15 cellular contexts compared by ENCODE assay signal in genomic region chr3:32500225-32500624, GRCh38. TPM values are rescaled to one million over a fixed set of nuclear protein-coding genes. Genes with fewer than 3 reads are reported as not detected.
DNase-seq lines count a peak whose midpoint lies in the region; ATAC-seq and TF ChIP-seq lines count a peak whose summit lies in the region.
"Had no signal": no experiment of that assay in that cellular context is flagged by ENCODE, and none has a peak within 500 bp of the region (broad histone marks: within the 10 kb centered on the region; RNA-seq: fewer than 3 reads in every experiment).

No MANE protein-coding gene starts in this region.

- no peak overlapping the region for H3K27ac ChIP-seq in endodermal cell (ENCODE audit: low read depth, low read length)
- H3K27ac ChIP-seq in SJCRH30: no peak overlapping the region
- H3K27ac ChIP-seq in coronary artery: no peak overlapping the region
- H3K27ac ChIP-seq: colonic mucosa had no signal

- peaks cover 13% of the 10 kb centered on the region for H3K36me3 Mint-ChIP-seq in activated CD4-positive, alpha-beta T cell treated with anti-CD3 and anti-CD28 coated beads for 36 hours (ENCODE audit: low read depth)
- H3K36me3 Mint-ChIP-seq in endodermal cell (ENCODE audit: low read depth): peaks cover 9% of the 10 kb centered on the region
- peaks cover 9% of the 10 kb centered on the region for H3K36me3 Mint-ChIP-seq in osteocyte (ENCODE audit: unreplicated experiment)

- H3K27me3 ChIP-seq in endodermal cell (ENCODE audit: control insufficient read depth, insufficient read depth, low read length, poor library complexity, severe bottlenecking) (no peaks in the 10 kb centered on the region), SJCRH30 (no peaks in the 10 kb centered on the region)
- H3K27me3 ChIP-seq: colonic mucosa, transverse colon had no signal

- 82% methylated on average over 1 of the region's 2 CpGs; no CpG with 5 or more reads in 1 of the 2 experiments for WGBS in endodermal cell (ENCODE audit: insufficient coverage in 1 of 2, insufficient read length in 1 of 2), 2 experiments

- POLR2A ChIA-PET in activated CD4-positive, alpha-beta T cell treated with anti-CD3 and anti-CD28 coated beads for 36 hours (lab: Charles Lee): no interaction called here

- TF ChIP-seq CTCF in endodermal cell (conservative IDR thresholded peaks at IDR 0.05): no peak
- TF ChIP-seq CTCF in osteocyte (IDR thresholded peaks at IDR 0.05): no peak
- no peak for TF ChIP-seq CTCF in coronary artery (IDR thresholded peaks at IDR 0.05)

- H3K27ac Mint-ChIP-seq in activated CD4-positive, alpha-beta T cell treated with anti-CD3 and anti-CD28 coated beads for 36 hours: peak overlapping the region; percentile 25
- H3K27ac Mint-ChIP-seq in endodermal cell (no peak overlapping the region), osteocyte (ENCODE audit: unreplicated experiment) (no peak overlapping the region)
- H3K27ac Mint-ChIP-seq: activated naive CD4-positive, alpha-beta T cell treated with anti-CD3 and anti-CD28 coated beads for 36 hours had no signal

- H3K4me1 ChIP-seq in endodermal cell (ENCODE audit: control insufficient read depth, insufficient read depth, low read length): peaks cover 8% of the 10 kb centered on the region
- no peaks in the 10 kb centered on the region for H3K4me1 ChIP-seq in SJCRH30

- H3K9me3 Mint-ChIP-seq in activated CD4-positive, alpha-beta T cell treated with anti-CD3 and anti-CD28 coated beads for 36 hours (ENCODE audit: low read depth): no peaks in the 10 kb centered on the region
- H3K9me3 Mint-ChIP-seq in endodermal cell (no peaks in the 10 kb centered on the region), osteocyte (ENCODE audit: unreplicated experiment) (no peaks in the 10 kb centered on the region)
- H3K9me3 Mint-ChIP-seq: activated naive CD4-positive, alpha-beta T cell treated with anti-CD3 and anti-CD28 coated beads for 36 hours had no signal

- ATAC-seq in activated CD4-positive, alpha-beta T cell treated with anti-CD3 and anti-CD28 coated beads for 36 hours: no peak
- ATAC-seq: activated CD4-positive, CD25-positive, alpha-beta regulatory T cell treated with anti-CD3 and anti-CD28 coated beads, Interleukin-2, amount 50 U/mL, for 24 hours had no signal

- peak overlapping the region; percentile 86 for H3K4me3 Mint-ChIP-seq in activated CD4-positive, alpha-beta T cell treated with anti-CD3 and anti-CD28 coated beads for 36 hours
- H3K4me3 Mint-ChIP-seq in endodermal cell: no peak overlapping the region
- peak overlapping the region; percentile 94 for H3K4me3 Mint-ChIP-seq in osteocyte (ENCODE audit: unreplicated experiment)

- no peak overlapping the region for H3K9ac ChIP-seq in endodermal cell (ENCODE audit: extremely low read depth, low read length, poor library complexity, severe bottlenecking)

- CTCF ChIA-PET in activated CD4-positive, alpha-beta T cell treated with anti-CD3 and anti-CD28 coated beads for 36 hours (lab: Charles Lee): interaction anchor here (1.6 kb wide), 1 partner anchor 10 kb away, joined by 9 read pairs; no protein-coding TSS in a partner anchor

- no peaks in the 10 kb centered on the region for H3K27me3 Mint-ChIP-seq in activated CD4-positive, alpha-beta T cell treated with anti-CD3 and anti-CD28 coated beads for 36 hours
- H3K27me3 Mint-ChIP-seq in endodermal cell (ENCODE audit: insufficient read depth) (no peaks in the 10 kb centered on the region), osteocyte (ENCODE audit: unreplicated experiment) (no peaks in the 10 kb centered on the region)

- peaks cover 43% of the 10 kb centered on the region for H3K4me1 Mint-ChIP-seq in activated CD4-positive, alpha-beta T cell treated with anti-CD3 and anti-CD28 coated beads for 36 hours
- H3K4me1 Mint-ChIP-seq in endodermal cell: peaks cover 27% of the 10 kb centered on the region
- H3K4me1 Mint-ChIP-seq in osteocyte (ENCODE audit: unreplicated experiment): peaks cover 30% of the 10 kb centered on the region

- intact Hi-C loops in activated CD4-positive, alpha-beta T cell treated with anti-CD3 and anti-CD28 coated beads for 36 hours (cut with DNase I, micrococcal nuclease): no loop called here

- H3K9me3 ChIP-seq in endodermal cell (ENCODE audit: control insufficient read depth, low read length) (no peaks in the 10 kb centered on the region), SJCRH30 (replicated peaks) (no peaks in the 10 kb centered on the region)
- H3K9me3 ChIP-seq: colonic mucosa, transverse colon had no signal

- H3K36me3 ChIP-seq in endodermal cell (ENCODE audit: control insufficient read depth, insufficient read depth, low read length): no peaks in the 10 kb centered on the region
- H3K36me3 ChIP-seq in SJCRH30: no peaks in the 10 kb centered on the region
- H3K36me3 ChIP-seq: colonic mucosa, transverse colon had no signal

- H3K4me3 ChIP-seq in endodermal cell (ENCODE audit: low read length) (peak overlapping the region; percentile 10), SJCRH30 (no peak overlapping the region), coronary artery (no peak overlapping the region)
- H3K4me3 ChIP-seq: colonic mucosa had no signal

- DNase-seq in activated CD4-positive, alpha-beta T cell treated with anti-CD3 and anti-CD28 coated beads for 36 hours: no peak
- DNase-seq in activated CD4-positive, alpha-beta T cell treated with anti-CD3 and anti-CD28 coated beads for 48 hours: no peak
- DNase-seq in OCI-M1 (lab: John Stamatoyannopoulos, UW) (peak; percentile 24), endodermal cell (no peak), osteocyte (ENCODE audit: extremely low spot score, unreplicated experiment) (no peak), SJCRH30 (no peak), coronary artery (ENCODE audit: low spot score) (no peak), NCI-H128 (lab: John Stamatoyannopoulos, UW; ENCODE audit: unreplicated experiment) (no peak)
- DNase-seq: activated naive CD4-positive, alpha-beta T cell treated with anti-CD3 and anti-CD28 coated beads for 36 hours; colonic mucosa; DMS53; NCI-H1092 treated with DMSO at 0.1 percent for 48 hours; NCI-H510A treated with DMSO at 0.1 percent for 48 hours; transverse colon had no signal

RNA-seq across cellular contexts. Expression of gene CMTM6, which starts 2.4 kb away (rescaled TPM):
- total RNA-seq in activated CD4-positive, alpha-beta T cell treated with anti-CD3 and anti-CD28 coated beads for 36 hours: 10 to 100 TPM; 33.6 to 48.0 TPM
- total RNA-seq in endodermal cell: 10 to 100 TPM; 58.3 to 62.4 TPM
- polyA plus RNA-seq in endodermal cell (2013, experiment 1 of 2): 40.1 TPM
- 40.0 TPM for polyA plus RNA-seq in endodermal cell (2013, experiment 2 of 2)
- 60.4 and 61.5 TPM in 2 replicates for total RNA-seq in osteocyte
- total RNA-seq in SJCRH30 (2014; rRNA removed; shearing (Covaris generic)): 34.9 and 36.8 TPM in 2 replicates
